Comparison of ENCODE assay signal across 16 cellular contexts in the genomic region with DNA sequence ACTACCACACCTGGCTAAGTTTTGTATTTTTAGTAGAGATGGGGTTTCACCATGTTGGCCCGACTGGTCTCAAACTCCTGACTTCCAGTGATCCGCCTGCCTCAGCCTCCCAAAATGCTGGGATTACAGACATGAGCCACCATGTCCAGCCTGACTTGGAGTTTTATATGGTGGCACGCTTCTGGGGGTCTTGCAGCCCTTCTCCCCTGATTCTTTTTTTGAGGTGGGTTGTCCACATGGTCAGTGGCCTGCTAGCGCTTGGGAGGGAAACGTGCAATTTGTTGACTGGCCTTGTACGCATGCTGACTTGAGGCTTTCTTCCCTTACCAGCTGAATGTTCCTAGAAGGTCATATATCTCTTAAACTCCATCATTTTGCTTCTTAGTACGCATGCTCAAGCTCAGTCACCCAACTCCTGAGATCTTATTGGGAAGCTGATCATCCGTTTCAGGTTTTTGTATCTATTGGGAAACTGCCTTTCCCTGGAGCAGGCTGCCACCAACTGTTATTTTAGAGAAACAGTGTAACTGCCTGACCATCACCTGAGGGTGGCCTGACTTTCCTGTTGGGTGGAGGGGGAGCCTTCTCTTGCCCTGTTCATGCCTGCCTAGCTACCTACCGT. TPM values are rescaled to one million over a fixed set of nuclear protein-coding genes. Genes with fewer than 3 reads are reported as not detected.
DNase-seq lines count a peak whose midpoint lies in the region; ATAC-seq, FAIRE-seq and TF ChIP-seq lines count a peak whose summit lies in the region.
"Had no signal": no experiment of that assay in that cellular context is flagged by ENCODE, and none has a peak within 500 bp of the region (broad histone marks: within the 10 kb centered on the region; RNA-seq: fewer than 3 reads in every experiment).

No MANE protein-coding gene starts in this region.

- H3K27me3 ChIP-seq in gastroesophageal sphincter (no peaks in the 10 kb centered on the region), uterus (no peaks in the 10 kb centered on the region)
- H3K27me3 ChIP-seq: brain microvascular endothelial cell had no signal

- no peak for FAIRE-seq in frontal cortex (lab: Jason Lieb, UNC)

- no peaks in the 10 kb centered on the region for H3K4me1 ChIP-seq in gastroesophageal sphincter
- H3K4me1 ChIP-seq in uterus: no peaks in the 10 kb centered on the region

- TF ChIP-seq CTCF in epithelial cell of proximal tubule (conservative IDR thresholded peaks at IDR 0.05; ENCODE audit: low read depth, low read length) (peak; percentile 12), gastroesophageal sphincter (IDR thresholded peaks at IDR 0.05) (no peak), uterus (IDR thresholded peaks at IDR 0.05) (peak in 2 of 4 experiments; percentile 21 to 33)

- DNase-seq in SKM-1 (lab: John Stamatoyannopoulos, UW; ENCODE audit: unreplicated experiment) (peak; percentile 3), SKM-1 treated with dmso at 0.1 percent for 144 hours (lab: John Stamatoyannopoulos, UW; ENCODE audit: unreplicated experiment) (no peak), OCI-M1 (lab: John Stamatoyannopoulos, UW) (peak; percentile 22), epithelial cell of proximal tubule (ENCODE audit: low read depth) (no peak), renal cortical epithelial cell (ENCODE audit: low read depth) (peak; percentile 45), frontal cortex (ENCODE audit: low spot score in 2 of 2) (no peak), uterus (no peak)
- DNase-seq: activated naive CD4-positive, alpha-beta T cell treated with Interleukin-2 at 50 U/mL for 16 hours; brain microvascular endothelial cell; H7; hippocampal formation; NCI-H226; stimulated activated CD4-positive, alpha-beta T cell treated with anti-CD3 and anti-CD28 coated beads, Interleukin-2, amount 100 ng/mL, for 24 hours; T1000 had no signal

- H3K36me3 ChIP-seq in gastroesophageal sphincter: no peaks in the 10 kb centered on the region
- no peaks in the 10 kb centered on the region for H3K36me3 ChIP-seq in uterus
- H3K36me3 ChIP-seq: brain microvascular endothelial cell had no signal

- WGBS in gastroesophageal sphincter (ENCODE audit: low coverage in 1 of 2), 2 donors: 75 to 76% methylated on average over 6 to 9 of the region's 9 CpGs

- no peak for ATAC-seq in gastroesophageal sphincter

- TF ChIP-seq EP300 in gastroesophageal sphincter (IDR thresholded peaks at IDR 0.05): no peak

- H3K27ac ChIP-seq in gastroesophageal sphincter (no peak overlapping the region), uterus (no peak overlapping the region)
- H3K27ac ChIP-seq: brain microvascular endothelial cell, PC-9 had no signal

- H3K9me3 ChIP-seq in gastroesophageal sphincter: peaks cover 0 to 9% (median 0%) of the 10 kb centered on the region in 3 donors
- no peaks in the 10 kb centered on the region for H3K9me3 ChIP-seq in uterus

- intact Hi-C loops in uterus (cut with DNase I; ENCODE audit: low total_unique reads): no loop called here

- H3K4me3 ChIP-seq in epithelial cell of proximal tubule (ENCODE audit: low read depth, low read length) (no peak overlapping the region), gastroesophageal sphincter (no peak overlapping the region), uterus (no peak overlapping the region)
- H3K4me3 ChIP-seq: PC-9 had no signal

- TF ChIP-seq POLR2A in gastroesophageal sphincter (IDR thresholded peaks at IDR 0.05) (no peak), uterus (IDR thresholded peaks at IDR 0.05) (no peak)

RNA-seq across cellular contexts. Expression of a gene that starts 13.7 kb away (rescaled TPM):
- total RNA-seq in epithelial cell of proximal tubule (0.12 TPM in 1 of 2 replicates, not detected in the other), renal cortical epithelial cell (1.9 and 4.2 TPM in 2 replicates), gastroesophageal sphincter (10 to 100 TPM in 2 of 4 donors, 1 to 10 TPM in 2; 5.1 to 12.8 (median 8.6) TPM), frontal cortex (2.0 TPM), uterus (1 to 10 TPM; 1.3 to 5.7 (median 3.3) TPM)

RNA-seq across cellular contexts. Expression of a gene that starts 18.1 kb away (rescaled TPM):
- total RNA-seq in epithelial cell of proximal tubule (8.1 and 9.2 TPM in 2 replicates), renal cortical epithelial cell (5.9 and 12.9 TPM in 2 replicates), gastroesophageal sphincter (10 to 100 TPM in 3 of 4 donors, 1 to 10 TPM in 1; 9.8 to 18.4 (median 15.4) TPM), frontal cortex (66.9 TPM), uterus (10 to 100 TPM in 3 of 4 donors, 1 to 10 TPM in 1; 5.9 to 39.7 (median 16.2) TPM)

Comparison
In these comparisons a context has a peak if more than half of its experiments do, and no peak if none do; other contexts are left out.
1. DNase-seq: peak in SKM-1 (single experiment), OCI-M1 (single experiment) and renal cortical epithelial cell (single experiment); none in SKM-1 treated with dmso at 0.1 percent for 144 hours (single experiment), epithelial cell of proximal tubule (single experiment), frontal cortex (0 of 2) and uterus (0 of 2).